Comparison of ENCODE assay signal across 23 cellular contexts in genomic region chr2:32058130-32058529, GRCh38. TPM values are rescaled to one million over a fixed set of nuclear protein-coding genes. Genes with fewer than 3 reads are reported as not detected.
DNase-seq lines count a peak whose midpoint lies in the region; ATAC-seq, FAIRE-seq and TF ChIP-seq lines count a peak whose summit lies in the region.
"Had no signal": no experiment of that assay in that cellular context is flagged by ENCODE, and none has a peak within 500 bp of the region (broad histone marks: within the 10 kb centered on the region; RNA-seq: fewer than 3 reads in every experiment).

No MANE protein-coding gene starts in this region.

- TF ChIP-seq EP300 in HepG2 (IDR thresholded peaks at IDR 0.05; ENCODE audit: low read depth in 2 of 2, low read length in 2 of 2) (no peak; a peak in 1 of 4 replicates), HepG2 (CRISPR knock-in tag; IDR thresholded peaks at IDR 0.05; ENCODE audit: borderline replicate concordance) (no peak)

- H3K9me3 ChIP-seq in HepG2 (ENCODE audit: low read length) (no peaks in the 10 kb centered on the region), right lobe of liver (no peaks in the 10 kb centered on the region), fibroblast of lung (ENCODE audit: control insufficient read depth, insufficient read depth, low read depth, low read length) (no peaks in the 10 kb centered on the region), colonic mucosa (no peaks in the 10 kb centered on the region)
- H3K9me3 ChIP-seq: left lung, mucosa of descending colon, spleen had no signal

- H2AFZ ChIP-seq in HepG2 (ENCODE audit: low read length) (no peak overlapping the region), fibroblast of lung (ENCODE audit: low read length) (no peak overlapping the region)
- H2AFZ ChIP-seq: neural progenitor cell had no signal

- CTCF ChIA-PET in HepG2 (lab: Yijun Ruan, JAX; ENCODE audit: low intra/inter-chr PET ratio, low total read pairs) = no interaction called here

- no TSS peak for BruUV-seq in HepG2 (replicated peaks; lab: Mats Ljungman, UMichigan)

- FAIRE-seq in HepG2 (lab: Jason Lieb, UNC) = no peak
- FAIRE-seq: endothelial cell of umbilical vein had no signal

- peak; percentile 61 for DNase-seq in HepG2 (ENCODE audit: low spot score)
- DNase-seq in right lobe of liver = no peak
- DNase-seq in SW480 (ENCODE audit: low spot score) = peak; percentile 21
- DNase-seq in fibroblast of lung (ENCODE audit: low read depth in 2 of 2) = peak; percentile 12 to 39
- no peak for DNase-seq in colonic mucosa
- no peak for DNase-seq in substantia nigra (lab: John Stamatoyannopoulos, UW)
- no peak for DNase-seq in activated naive CD4-positive, alpha-beta T cell (lab: John Stamatoyannopoulos, UW)
- DNase-seq: 8988T; activated CD4-positive, CD25-positive, alpha-beta regulatory T cell; activated T-cell treated with anti-CD3 and anti-CD28 coated beads, Interleukin-2, amount 50 U/mL, for 72 hours; C1 segment of cervical spinal cord; DMS153; left lung; mucosa of descending colon; NCI-H1092 treated with DMSO at 0.1 percent for 48 hours; NCI-H2081 treated with DMSO at 0.1 percent for 48 hours; NCI-H510A treated with DMSO at 0.1 percent for 48 hours; SHP77; spleen; stimulated activated CD4-positive, alpha-beta T cell treated with anti-CD3 and anti-CD28 coated beads, Interleukin-4, amount 100 ng/mL, for 4 hours had no signal

- H4K20me1 ChIP-seq in HepG2 (ENCODE audit: insufficient read depth, low read length) (no peaks in the 10 kb centered on the region), fibroblast of lung (ENCODE audit: control insufficient read depth, extremely low read depth, insufficient read depth, low read length) (no peaks in the 10 kb centered on the region)

- TF ChIP-seq POLR2A in HepG2 (IDR thresholded peaks at IDR 0.05; ENCODE audit: insufficient read depth in 1 of 2, low read depth in 2 of 2, low read length in 2 of 2) (no peak), right lobe of liver (IDR thresholded peaks at IDR 0.05) (no peak)

- ATAC-seq in HepG2 (peak; percentile 7; the same call in 1 of the 3 replicates), right lobe of liver (no peak), HG02840 (IDR thresholded peaks at IDR 0.05; ENCODE audit: low FRiP score, unreplicated experiment) (no peak)
- ATAC-seq: activated T-cell treated with anti-CD3 and anti-CD28 coated beads, Interleukin-2, amount 50 U/mL, for 72 hours; left lung; mucosa of descending colon had no signal

- WGBS in HepG2 (ENCODE audit: low lambda C conversion rate) = 48% methylated on average over 2 of the region's 2 CpGs
- 79% methylated on average over 2 of the region's 2 CpGs for WGBS in right lobe of liver (ENCODE audit: insufficient coverage, low coverage, low lambda C conversion rate, missing lambda C conversion rate)

- no peak for TF ChIP-seq CTCF in HepG2 (CRISPR knock-in tag; IDR thresholded peaks at IDR 0.05)
- no peak for TF ChIP-seq CTCF in right lobe of liver (IDR thresholded peaks at IDR 0.05)
- no peak for TF ChIP-seq CTCF in fibroblast of lung (conservative IDR thresholded peaks at IDR 0.05 in 1 of 2, IDR thresholded peaks at IDR 0.05 in 1 of 2; ENCODE audit: low read depth in 1 of 2, low read length in 2 of 2)
- no peak for TF ChIP-seq CTCF in colonic mucosa (IDR thresholded peaks at IDR 0.05)

- in situ Hi-C loops in HepG2 (cut with HindIII; ENCODE audit: extremely low pct_ligation_motif_present, low pct_unique_long_range_greater_than_20kb) = no loop called here

- H3K4me3 ChIP-seq in HepG2 (replicated peaks in 1 of 3; ENCODE audit: insufficient read depth in 1 of 3, low read depth in 2 of 3, low read length in 3 of 3) (no peak overlapping the region), right lobe of liver (no peak overlapping the region), fibroblast of lung (replicated peaks in 1 of 4; ENCODE audit: control extremely low read depth in 1 of 4, insufficient read depth in 1 of 4, low read depth in 3 of 4, low read length in 4 of 4) (no peak overlapping the region), colonic mucosa (no peak overlapping the region)
- H3K4me3 ChIP-seq: left lung, mucosa of descending colon, neural progenitor cell, spleen had no signal

- H3K4me1 ChIP-seq in HepG2 (ENCODE audit: insufficient read depth, low read length) (peaks cover 20% of the 10 kb centered on the region), right lobe of liver (peaks cover 0 to 3% (median 0%) of the 10 kb centered on the region in 4 donors), fibroblast of lung (ENCODE audit: control insufficient read depth, extremely low read depth, insufficient read depth, low read length) (no peaks in the 10 kb centered on the region), colonic mucosa (no peaks in the 10 kb centered on the region)

- H3K27ac ChIP-seq in HepG2 (ENCODE audit: extremely low read length, insufficient read depth, low read length) (no peak overlapping the region), right lobe of liver (no peak overlapping the region), fibroblast of lung (ENCODE audit: insufficient read depth, low read length) (no peak overlapping the region), colonic mucosa (no peak overlapping the region), substantia nigra (ENCODE audit: low read depth, low read length, poor library complexity, severe bottlenecking) (no peak overlapping the region)
- H3K27ac ChIP-seq: left lung, neural progenitor cell, spleen had no signal

- H3K4me2 ChIP-seq in HepG2 (ENCODE audit: low read depth, low read length) = no peak overlapping the region
- H3K4me2 ChIP-seq in fibroblast of lung (ENCODE audit: extremely low read depth, insufficient read depth, low read length) = no peak overlapping the region
- H3K4me2 ChIP-seq: neural progenitor cell had no signal

- H3K9ac ChIP-seq in HepG2 (ENCODE audit: insufficient read depth, low read depth, low read length) (no peak overlapping the region), fibroblast of lung (ENCODE audit: insufficient read depth, low read length) (no peak overlapping the region), colonic mucosa (ENCODE audit: low read depth in 2 of 2, low read length in 2 of 2) (no peak overlapping the region)
- H3K9ac ChIP-seq: neural progenitor cell had no signal

- H3K27me3 ChIP-seq in HepG2 (ENCODE audit: control insufficient read depth in 1 of 2, insufficient read depth in 2 of 2, low read length in 2 of 2) (no peaks in the 10 kb centered on the region; a peak in 1 of 5 replicates), right lobe of liver (no peaks in the 10 kb centered on the region), fibroblast of lung (ENCODE audit: control insufficient read depth, insufficient read depth, low read length) (no peaks in the 10 kb centered on the region), colonic mucosa (no peaks in the 10 kb centered on the region)
- H3K27me3 ChIP-seq: left lung, neural progenitor cell, spleen had no signal

- intact Hi-C loops in HepG2 (cut with micrococcal nuclease; ENCODE audit: unreplicated experiment) = no loop called here
- intact Hi-C loops in right lobe of liver (cut with DNase I) = no loop called here
- intact Hi-C loops in colonic mucosa (cut with DNase I) = no loop called here

- POLR2A ChIA-PET in HepG2 (lab: Yijun Ruan, JAX) = interaction anchor here (0.6 to 2.9 kb wide), 3 partner anchors 16 to 92 kb away, joined by 3 to 8 read pairs (median 4); partner anchors contain the start of gene DPY30

- H3K79me2 ChIP-seq in HepG2 (ENCODE audit: insufficient read depth, low read length) (no peaks in the 10 kb centered on the region), fibroblast of lung (ENCODE audit: control insufficient read depth, insufficient read depth, low read length) (no peaks in the 10 kb centered on the region)

- TF ChIP-seq RAD21 in HepG2 (CRISPR knock-in tag; IDR thresholded peaks at IDR 0.05) = no peak

- H3K36me3 ChIP-seq in HepG2 (replicated peaks in 1 of 2; ENCODE audit: control insufficient read depth in 1 of 2, insufficient read depth in 2 of 2, low read length in 2 of 2) = no peaks in the 10 kb centered on the region
- H3K36me3 ChIP-seq in right lobe of liver = no peaks in the 10 kb centered on the region
- no peaks in the 10 kb centered on the region for H3K36me3 ChIP-seq in fibroblast of lung (ENCODE audit: control insufficient read depth, insufficient read depth, low read length)
- no peaks in the 10 kb centered on the region for H3K36me3 ChIP-seq in colonic mucosa
- H3K36me3 ChIP-seq: left lung, neural progenitor cell, spleen had no signal

RNA-seq across cellular contexts. Expression of gene SPAST, which starts 5.2 kb away (rescaled TPM):
- total RNA-seq in HepG2 (2016; rRNA removed; fragmentation: Illumina TruSeq; extraction: Trizol) (40.4 and 41.5 TPM in 2 replicates), right lobe of liver (10 to 100 TPM in 1 of 6 experiments, 1 to 10 TPM in 5; 7.7 to 11.5 (median 9.1) TPM), fibroblast of lung (22.6 and 30.8 TPM in 2 replicates), colonic mucosa (10 to 100 TPM; 15.9 to 18.6 TPM)
- total RNA-seq in HepG2 (2016; cell fraction: cytosol; rRNA removed; fragmentation: Illumina TruSeq; extraction: Trizol; ENCODE audit: low read depth) = 23.2 and 26.1 TPM in 2 replicates
- total RNA-seq in HepG2 (2016; cell fraction: insoluble cytoplasmic fraction; rRNA removed; fragmentation: Illumina TruSeq; extraction: Trizol) = 37.5 and 39.9 TPM in 2 replicates
- 33.7 and 34.4 TPM in 2 replicates for total RNA-seq in HepG2 (2016; cell fraction: membrane; rRNA removed; fragmentation: Illumina TruSeq; extraction: Trizol)
- 24.5 and 29.2 TPM in 2 replicates for total RNA-seq in HepG2 (2016; cell fraction: nucleus; rRNA removed; fragmentation: Illumina TruSeq; extraction: Trizol)
- polyA plus RNA-seq in HepG2 (2011; rRNA removed) (8.1 and 11.5 TPM in 2 replicates), fibroblast of lung (10.9 and 12.7 TPM in 2 replicates)
- polyA plus RNA-seq in HepG2 (2011; cell fraction: cytosol; rRNA removed) = 4.7 and 7.3 TPM in 2 replicates
- 3.2 and 3.8 TPM in 2 replicates for polyA plus RNA-seq in HepG2 (2011; cell fraction: nucleus; rRNA removed)
- 11.4 and 14.0 TPM in 2 replicates for polyA plus RNA-seq in HepG2 (2012)
- polyA plus RNA-seq in HepG2 (2016; cell fraction: cytosol; fragmentation: Illumina TruSeq; extraction: Trizol; ENCODE audit: low read depth) = 2.0 and 2.8 TPM in 2 replicates
- polyA plus RNA-seq in HepG2 (2016; cell fraction: insoluble cytoplasmic fraction; fragmentation: Illumina TruSeq; extraction: Trizol; ENCODE audit: low read depth) = 20.2 and 21.0 TPM in 2 replicates
- polyA plus RNA-seq in HepG2 (2016; cell fraction: membrane; fragmentation: Illumina TruSeq; extraction: Trizol; ENCODE audit: low read depth) = 8.6 and 9.2 TPM in 2 replicates
- 18.4 and 19.9 TPM in 2 replicates for polyA plus RNA-seq in HepG2 (2016; cell fraction: nucleus; fragmentation: Illumina TruSeq; extraction: Trizol; ENCODE audit: insufficient read depth, low read depth)
- 5.2 and 7.0 TPM in 2 replicates for polyA minus RNA-seq in HepG2 (2011; rRNA and poly(A)+ RNA removed; ENCODE audit: low replicate concordance)
- polyA minus RNA-seq in HepG2 (2011; cell fraction: cytosol; rRNA and poly(A)+ RNA removed) = 22.6 and 33.6 TPM in 2 replicates
- polyA minus RNA-seq in HepG2 (2011; cell fraction: nucleus; rRNA and poly(A)+ RNA removed) = 16.0 and 20.1 TPM in 2 replicates
- polyA plus RNA-seq in fibroblast of lung (2012) = 6.0 and 8.0 TPM in 2 replicates
- 2.6 and 5.3 TPM in 2 replicates for polyA minus RNA-seq in fibroblast of lung (ENCODE audit: low replicate concordance)

RNA-seq across cellular contexts. Expression of gene DPY30, which starts 18.5 kb away (rescaled TPM):
- 118 and 165 TPM in 2 replicates for total RNA-seq in HepG2 (2016; rRNA removed; fragmentation: Illumina TruSeq; extraction: Trizol)
- 40.1 and 50.6 TPM in 2 replicates for total RNA-seq in HepG2 (2016; cell fraction: cytosol; rRNA removed; fragmentation: Illumina TruSeq; extraction: Trizol; ENCODE audit: low read depth)
- 124 and 177 TPM in 2 replicates for total RNA-seq in HepG2 (2016; cell fraction: insoluble cytoplasmic fraction; rRNA removed; fragmentation: Illumina TruSeq; extraction: Trizol)
- 59.4 and 69.6 TPM in 2 replicates for total RNA-seq in HepG2 (2016; cell fraction: membrane; rRNA removed; fragmentation: Illumina TruSeq; extraction: Trizol)
- 49.2 and 53.2 TPM in 2 replicates for total RNA-seq in HepG2 (2016; cell fraction: nucleus; rRNA removed; fragmentation: Illumina TruSeq; extraction: Trizol)
- 78.9 and 98.1 TPM in 2 replicates for polyA plus RNA-seq in HepG2 (2011; rRNA removed)
- 74.9 and 105 TPM in 2 replicates for polyA plus RNA-seq in HepG2 (2011; cell fraction: cytosol; rRNA removed)
- 24.3 and 28.3 TPM in 2 replicates for polyA plus RNA-seq in HepG2 (2011; cell fraction: nucleus; rRNA removed)
- polyA plus RNA-seq in HepG2 (2012) = 123 and 125 TPM in 2 replicates
- polyA plus RNA-seq in HepG2 (2016; cell fraction: cytosol; fragmentation: Illumina TruSeq; extraction: Trizol; ENCODE audit: low read depth) = 42.4 and 55.4 TPM in 2 replicates
- polyA plus RNA-seq in HepG2 (2016; cell fraction: insoluble cytoplasmic fraction; fragmentation: Illumina TruSeq; extraction: Trizol; ENCODE audit: low read depth) = 196 and 205 TPM in 2 replicates
- polyA plus RNA-seq in HepG2 (2016; cell fraction: membrane; fragmentation: Illumina TruSeq; extraction: Trizol; ENCODE audit: low read depth) = 59.7 and 72.0 TPM in 2 replicates
- polyA plus RNA-seq in HepG2 (2016; cell fraction: nucleus; fragmentation: Illumina TruSeq; extraction: Trizol; ENCODE audit: insufficient read depth, low read depth) = 83.1 and 84.8 TPM in 2 replicates
- polyA minus RNA-seq in HepG2 (2011; rRNA and poly(A)+ RNA removed; ENCODE audit: low replicate concordance) = 9.6 and 24.6 TPM in 2 replicates
- 31.1 and 32.5 TPM in 2 replicates for polyA minus RNA-seq in HepG2 (2011; cell fraction: cytosol; rRNA and poly(A)+ RNA removed)
- 18.8 and 27.2 TPM in 2 replicates for polyA minus RNA-seq in HepG2 (2011; cell fraction: nucleus; rRNA and poly(A)+ RNA removed)
- 10 to 100 TPM; 23.8 to 42.7 (median 34.7) TPM for total RNA-seq in right lobe of liver
- 50.5 and 69.9 TPM in 2 replicates for total RNA-seq in fibroblast of lung
- 122 and 126 TPM in 2 replicates for polyA plus RNA-seq in fibroblast of lung
- 96.4 and 96.8 TPM in 2 replicates for polyA plus RNA-seq in fibroblast of lung (2012)
- 4.5 and 13.0 TPM in 2 replicates for polyA minus RNA-seq in fibroblast of lung (ENCODE audit: low replicate concordance)
- total RNA-seq in colonic mucosa = 10 to 100 TPM; 57.1 to 61.8 TPM

RNA-seq across cellular contexts. Expression of gene MEMO1, which starts 47.3 kb away (rescaled TPM):
- total RNA-seq in HepG2 (2016; rRNA removed; fragmentation: Illumina TruSeq; extraction: Trizol) (68.0 and 69.8 TPM in 2 replicates), right lobe of liver (10 to 100 TPM; 19.6 to 28.0 (median 23.2) TPM), fibroblast of lung (26.7 and 34.0 TPM in 2 replicates), colonic mucosa (10 to 100 TPM; 31.5 to 38.8 TPM)
- 140 and 144 TPM in 2 replicates for total RNA-seq in HepG2 (2016; cell fraction: cytosol; rRNA removed; fragmentation: Illumina TruSeq; extraction: Trizol; ENCODE audit: low read depth)
- 65.7 and 68.0 TPM in 2 replicates for total RNA-seq in HepG2 (2016; cell fraction: insoluble cytoplasmic fraction; rRNA removed; fragmentation: Illumina TruSeq; extraction: Trizol)
- 143 and 162 TPM in 2 replicates for total RNA-seq in HepG2 (2016; cell fraction: membrane; rRNA removed; fragmentation: Illumina TruSeq; extraction: Trizol)
- 45.7 and 49.1 TPM in 2 replicates for total RNA-seq in HepG2 (2016; cell fraction: nucleus; rRNA removed; fragmentation: Illumina TruSeq; extraction: Trizol)
- polyA plus RNA-seq in HepG2 (2011; rRNA removed) (69.3 and 81.6 TPM in 2 replicates), fibroblast of lung (64.2 and 76.1 TPM in 2 replicates)
- polyA plus RNA-seq in HepG2 (2011; cell fraction: cytosol; rRNA removed) = 51.1 and 54.3 TPM in 2 replicates
- polyA plus RNA-seq in HepG2 (2011; cell fraction: nucleus; rRNA removed) = 35.0 and 37.6 TPM in 2 replicates
- polyA plus RNA-seq in HepG2 (2012) = 80.1 and 81.8 TPM in 2 replicates
- 152 and 156 TPM in 2 replicates for polyA plus RNA-seq in HepG2 (2016; cell fraction: cytosol; fragmentation: Illumina TruSeq; extraction: Trizol; ENCODE audit: low read depth)
- polyA plus RNA-seq in HepG2 (2016; cell fraction: insoluble cytoplasmic fraction; fragmentation: Illumina TruSeq; extraction: Trizol; ENCODE audit: low read depth) = 81.9 and 84.7 TPM in 2 replicates
- 169 and 183 TPM in 2 replicates for polyA plus RNA-seq in HepG2 (2016; cell fraction: membrane; fragmentation: Illumina TruSeq; extraction: Trizol; ENCODE audit: low read depth)
- polyA plus RNA-seq in HepG2 (2016; cell fraction: nucleus; fragmentation: Illumina TruSeq; extraction: Trizol; ENCODE audit: insufficient read depth, low read depth) = 55.9 and 58.9 TPM in 2 replicates
- 33.0 and 51.0 TPM in 2 replicates for polyA minus RNA-seq in HepG2 (2011; rRNA and poly(A)+ RNA removed; ENCODE audit: low replicate concordance)
- 36.1 and 40.9 TPM in 2 replicates for polyA minus RNA-seq in HepG2 (2011; cell fraction: cytosol; rRNA and poly(A)+ RNA removed)
- polyA minus RNA-seq in HepG2 (2011; cell fraction: nucleus; rRNA and poly(A)+ RNA removed) = 48.9 and 60.9 TPM in 2 replicates
- 42.3 and 49.7 TPM in 2 replicates for polyA plus RNA-seq in fibroblast of lung (2012)
- 12.3 and 21.6 TPM in 2 replicates for polyA minus RNA-seq in fibroblast of lung (ENCODE audit: low replicate concordance)

Comparison
In these comparisons a context has a peak if more than half of its experiments do, and no peak if none do; other contexts are left out.
1. DNase-seq: peak in HepG2 (single experiment), SW480 (single experiment) and fibroblast of lung (2 of 2); none in right lobe of liver (0 of 3), colonic mucosa (single experiment), substantia nigra (0 of 49) and activated naive CD4-positive, alpha-beta T cell (0 of 4).